ENCODE assay signal across 1 cellular context in the genomic region with DNA sequence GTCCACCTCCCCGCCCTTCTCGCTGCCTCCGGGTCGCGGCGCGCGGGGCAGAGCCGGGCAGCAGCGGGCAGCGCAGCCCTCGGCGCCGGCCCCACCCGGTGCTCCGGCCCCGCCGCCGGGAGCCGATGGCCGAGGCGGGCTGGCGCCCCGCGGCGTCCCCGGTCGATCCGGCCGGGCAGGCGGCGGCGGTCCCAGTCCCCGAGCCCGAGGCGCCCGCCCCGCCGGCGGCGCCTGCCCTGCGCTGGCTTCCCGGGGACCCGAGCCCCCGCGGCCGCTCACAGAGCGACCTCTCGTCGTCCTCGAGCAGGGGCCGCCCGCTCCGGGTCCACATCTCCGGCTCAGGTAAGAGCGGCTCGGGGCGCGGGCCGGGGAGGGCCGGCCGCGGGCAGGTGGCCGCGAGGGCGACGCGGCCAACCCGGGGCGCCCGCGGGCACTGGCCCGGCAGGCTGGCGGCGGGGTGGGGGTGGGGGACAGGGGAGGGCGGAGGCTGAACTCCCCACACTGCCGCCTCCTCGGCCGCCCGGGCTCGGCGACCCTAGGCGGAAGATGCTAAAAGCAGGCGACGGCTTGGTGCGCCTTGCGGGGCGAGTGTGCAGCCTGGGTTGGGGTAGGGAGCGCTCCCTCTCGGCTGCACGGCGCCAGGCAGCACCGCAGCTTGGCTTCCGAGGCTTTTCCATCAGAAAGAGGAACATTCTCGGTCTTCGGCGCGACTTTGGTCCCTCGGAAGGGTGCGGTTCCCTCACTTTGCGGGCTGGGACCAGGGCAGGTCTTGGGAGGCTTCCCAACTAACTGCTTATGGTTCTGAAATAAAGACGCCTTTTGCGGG.
TF ChIP-seq lines count a peak whose summit lies in the region.

No MANE protein-coding gene starts in this region.

TF ChIP-seq in HepG2, 621 proteins besides CTCF, POLR2A, EP300 and RAD21 (continued from another document and continues in another):
- TF ChIP-seq, protein P1, sequence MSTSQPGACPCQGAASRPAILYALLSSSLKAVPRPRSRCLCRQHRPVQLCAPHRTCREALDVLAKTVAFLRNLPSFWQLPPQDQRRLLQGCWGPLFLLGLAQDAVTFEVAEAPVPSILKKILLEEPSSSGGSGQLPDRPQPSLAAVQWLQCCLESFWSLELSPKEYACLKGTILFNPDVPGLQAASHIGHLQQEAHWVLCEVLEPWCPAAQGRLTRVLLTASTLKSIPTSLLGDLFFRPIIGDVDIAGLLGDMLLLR (CRISPR knock-in tag; IDR thresholded peaks at IDR 0.05) = no peak
- TF ChIP-seq ZBTB1 (CRISPR knock-in tag; IDR thresholded peaks at IDR 0.05; ENCODE audit: borderline replicate concordance) = no peak
- TF ChIP-seq KDM4B (CRISPR knock-in tag; IDR thresholded peaks at IDR 0.05) = peak; percentile 37; the same call in 1 of the 2 replicates
- TF ChIP-seq NR2C2 (CRISPR knock-in tag; IDR thresholded peaks at IDR 0.05; ENCODE audit: borderline replicate concordance) = no peak
- no peak for TF ChIP-seq ZNF672 (CRISPR knock-in tag; IDR thresholded peaks at IDR 0.05)
- TF ChIP-seq ZNF382 (CRISPR knock-in tag; IDR thresholded peaks at IDR 0.05; ENCODE audit: borderline replicate concordance) = no peak
- TF ChIP-seq, protein P2, sequence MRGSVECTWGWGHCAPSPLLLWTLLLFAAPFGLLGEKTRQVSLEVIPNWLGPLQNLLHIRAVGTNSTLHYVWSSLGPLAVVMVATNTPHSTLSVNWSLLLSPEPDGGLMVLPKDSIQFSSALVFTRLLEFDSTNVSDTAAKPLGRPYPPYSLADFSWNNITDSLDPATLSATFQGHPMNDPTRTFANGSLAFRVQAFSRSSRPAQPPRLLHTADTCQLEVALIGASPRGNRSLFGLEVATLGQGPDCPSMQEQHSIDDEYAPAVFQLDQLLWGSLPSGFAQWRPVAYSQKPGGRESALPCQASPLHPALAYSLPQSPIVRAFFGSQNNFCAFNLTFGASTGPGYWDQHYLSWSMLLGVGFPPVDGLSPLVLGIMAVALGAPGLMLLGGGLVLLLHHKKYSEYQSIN (CRISPR knock-in tag; IDR thresholded peaks at IDR 0.05; ENCODE audit: borderline replicate concordance) = no peak
- no peak for TF ChIP-seq AGO1 (IDR thresholded peaks at IDR 0.05; ENCODE audit: low read depth, low read length, poor library complexity, severe bottlenecking)
- no peak for TF ChIP-seq ZNF224 (CRISPR knock-in tag; IDR thresholded peaks at IDR 0.05)
- TF ChIP-seq ATF7-NPFF (CRISPR knock-in tag; IDR thresholded peaks at IDR 0.05; ENCODE audit: low read depth) = 0 out of 2 replicates have a peak, but pooled peaks have one; percentile 57
- TF ChIP-seq, protein P3, sequence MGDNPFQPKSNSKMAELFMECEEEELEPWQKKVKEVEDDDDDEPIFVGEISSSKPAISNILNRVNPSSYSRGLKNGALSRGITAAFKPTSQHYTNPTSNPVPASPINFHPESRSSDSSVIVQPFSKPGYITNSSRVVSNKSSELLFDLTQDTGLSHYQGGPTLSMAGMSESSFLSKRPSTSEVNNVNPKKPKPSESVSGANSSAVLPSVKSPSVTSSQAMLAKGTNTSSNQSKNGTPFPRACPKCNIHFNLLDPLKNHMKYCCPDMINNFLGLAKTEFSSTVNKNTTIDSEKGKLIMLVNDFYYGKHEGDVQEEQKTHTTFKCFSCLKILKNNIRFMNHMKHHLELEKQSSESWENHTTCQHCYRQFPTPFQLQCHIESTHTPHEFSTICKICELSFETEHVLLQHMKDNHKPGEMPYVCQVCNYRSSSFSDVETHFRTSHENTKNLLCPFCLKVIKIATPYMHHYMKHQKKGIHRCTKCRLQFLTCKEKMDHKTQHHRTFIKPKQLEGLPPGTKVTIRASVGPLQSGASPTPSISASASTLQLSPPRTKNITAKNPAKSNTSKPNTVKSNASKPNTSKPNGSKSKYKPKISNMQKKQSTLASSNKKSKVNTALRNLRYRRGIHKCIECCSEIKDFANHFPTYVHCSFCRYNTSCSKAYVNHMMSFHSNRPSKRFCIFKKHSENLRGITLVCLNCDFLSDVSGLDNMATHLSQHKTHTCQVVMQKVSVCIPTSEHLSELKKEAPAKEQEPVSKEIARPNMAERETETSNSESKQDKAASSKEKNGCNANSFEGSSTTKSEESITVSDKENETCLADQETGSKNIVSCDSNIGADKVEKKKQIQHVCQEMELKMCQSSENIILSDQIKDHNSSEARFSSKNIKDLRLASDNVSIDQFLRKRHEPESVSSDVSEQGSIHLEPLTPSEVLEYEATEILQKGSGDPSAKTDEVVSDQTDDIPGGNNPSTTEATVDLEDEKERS (CRISPR knock-in tag; IDR thresholded peaks at IDR 0.05) = no peak
- 0 out of 2 replicates have a peak, but pooled peaks have one; percentile 36 for TF ChIP-seq NRL (CRISPR knock-in tag; IDR thresholded peaks at IDR 0.05; ENCODE audit: borderline replicate concordance)
- TF ChIP-seq, protein P4, sequence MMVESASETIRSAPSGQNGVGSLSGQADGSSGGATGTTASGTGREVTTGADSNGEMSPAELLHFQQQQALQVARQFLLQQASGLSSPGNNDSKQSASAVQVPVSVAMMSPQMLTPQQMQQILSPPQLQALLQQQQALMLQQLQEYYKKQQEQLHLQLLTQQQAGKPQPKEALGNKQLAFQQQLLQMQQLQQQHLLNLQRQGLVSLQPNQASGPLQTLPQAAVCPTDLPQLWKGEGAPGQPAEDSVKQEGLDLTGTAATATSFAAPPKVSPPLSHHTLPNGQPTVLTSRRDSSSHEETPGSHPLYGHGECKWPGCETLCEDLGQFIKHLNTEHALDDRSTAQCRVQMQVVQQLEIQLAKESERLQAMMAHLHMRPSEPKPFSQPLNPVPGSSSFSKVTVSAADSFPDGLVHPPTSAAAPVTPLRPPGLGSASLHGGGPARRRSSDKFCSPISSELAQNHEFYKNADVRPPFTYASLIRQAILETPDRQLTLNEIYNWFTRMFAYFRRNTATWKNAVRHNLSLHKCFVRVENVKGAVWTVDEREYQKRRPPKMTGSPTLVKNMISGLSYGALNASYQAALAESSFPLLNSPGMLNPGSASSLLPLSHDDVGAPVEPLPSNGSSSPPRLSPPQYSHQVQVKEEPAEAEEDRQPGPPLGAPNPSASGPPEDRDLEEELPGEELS (CRISPR knock-in tag; IDR thresholded peaks at IDR 0.05) = no peak
- TF ChIP-seq TBX2 (CRISPR knock-in tag; IDR thresholded peaks at IDR 0.05; ENCODE audit: borderline replicate concordance) = peak; percentile 52; the same call in 1 of the 2 replicates
- TF ChIP-seq, protein P5, sequence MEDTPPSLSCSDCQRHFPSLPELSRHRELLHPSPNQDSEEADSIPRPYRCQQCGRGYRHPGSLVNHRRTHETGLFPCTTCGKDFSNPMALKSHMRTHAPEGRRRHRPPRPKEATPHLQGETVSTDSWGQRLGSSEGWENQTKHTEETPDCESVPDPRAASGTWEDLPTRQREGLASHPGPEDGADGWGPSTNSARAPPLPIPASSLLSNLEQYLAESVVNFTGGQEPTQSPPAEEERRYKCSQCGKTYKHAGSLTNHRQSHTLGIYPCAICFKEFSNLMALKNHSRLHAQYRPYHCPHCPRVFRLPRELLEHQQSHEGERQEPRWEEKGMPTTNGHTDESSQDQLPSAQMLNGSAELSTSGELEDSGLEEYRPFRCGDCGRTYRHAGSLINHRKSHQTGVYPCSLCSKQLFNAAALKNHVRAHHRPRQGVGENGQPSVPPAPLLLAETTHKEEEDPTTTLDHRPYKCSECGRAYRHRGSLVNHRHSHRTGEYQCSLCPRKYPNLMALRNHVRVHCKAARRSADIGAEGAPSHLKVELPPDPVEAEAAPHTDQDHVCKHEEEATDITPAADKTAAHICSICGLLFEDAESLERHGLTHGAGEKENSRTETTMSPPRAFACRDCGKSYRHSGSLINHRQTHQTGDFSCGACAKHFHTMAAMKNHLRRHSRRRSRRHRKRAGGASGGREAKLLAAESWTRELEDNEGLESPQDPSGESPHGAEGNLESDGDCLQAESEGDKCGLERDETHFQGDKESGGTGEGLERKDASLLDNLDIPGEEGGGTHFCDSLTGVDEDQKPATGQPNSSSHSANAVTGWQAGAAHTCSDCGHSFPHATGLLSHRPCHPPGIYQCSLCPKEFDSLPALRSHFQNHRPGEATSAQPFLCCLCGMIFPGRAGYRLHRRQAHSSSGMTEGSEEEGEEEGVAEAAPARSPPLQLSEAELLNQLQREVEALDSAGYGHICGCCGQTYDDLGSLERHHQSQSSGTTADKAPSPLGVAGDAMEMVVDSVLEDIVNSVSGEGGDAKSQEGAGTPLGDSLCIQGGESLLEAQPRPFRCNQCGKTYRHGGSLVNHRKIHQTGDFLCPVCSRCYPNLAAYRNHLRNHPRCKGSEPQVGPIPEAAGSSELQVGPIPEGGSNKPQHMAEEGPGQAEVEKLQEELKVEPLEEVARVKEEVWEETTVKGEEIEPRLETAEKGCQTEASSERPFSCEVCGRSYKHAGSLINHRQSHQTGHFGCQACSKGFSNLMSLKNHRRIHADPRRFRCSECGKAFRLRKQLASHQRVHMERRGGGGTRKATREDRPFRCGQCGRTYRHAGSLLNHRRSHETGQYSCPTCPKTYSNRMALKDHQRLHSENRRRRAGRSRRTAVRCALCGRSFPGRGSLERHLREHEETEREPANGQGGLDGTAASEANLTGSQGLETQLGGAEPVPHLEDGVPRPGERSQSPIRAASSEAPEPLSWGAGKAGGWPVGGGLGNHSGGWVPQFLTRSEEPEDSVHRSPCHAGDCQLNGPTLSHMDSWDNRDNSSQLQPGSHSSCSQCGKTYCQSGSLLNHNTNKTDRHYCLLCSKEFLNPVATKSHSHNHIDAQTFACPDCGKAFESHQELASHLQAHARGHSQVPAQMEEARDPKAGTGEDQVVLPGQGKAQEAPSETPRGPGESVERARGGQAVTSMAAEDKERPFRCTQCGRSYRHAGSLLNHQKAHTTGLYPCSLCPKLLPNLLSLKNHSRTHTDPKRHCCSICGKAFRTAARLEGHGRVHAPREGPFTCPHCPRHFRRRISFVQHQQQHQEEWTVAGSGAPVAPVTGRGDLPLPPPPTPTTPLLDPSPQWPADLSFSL (CRISPR knock-in tag; IDR thresholded peaks at IDR 0.05) = no peak
- TF ChIP-seq, protein P6, sequence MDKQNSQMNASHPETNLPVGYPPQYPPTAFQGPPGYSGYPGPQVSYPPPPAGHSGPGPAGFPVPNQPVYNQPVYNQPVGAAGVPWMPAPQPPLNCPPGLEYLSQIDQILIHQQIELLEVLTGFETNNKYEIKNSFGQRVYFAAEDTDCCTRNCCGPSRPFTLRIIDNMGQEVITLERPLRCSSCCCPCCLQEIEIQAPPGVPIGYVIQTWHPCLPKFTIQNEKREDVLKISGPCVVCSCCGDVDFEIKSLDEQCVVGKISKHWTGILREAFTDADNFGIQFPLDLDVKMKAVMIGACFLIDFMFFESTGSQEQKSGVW (CRISPR knock-in tag; IDR thresholded peaks at IDR 0.05; ENCODE audit: borderline replicate concordance) = no peak
- TF ChIP-seq, protein P7, sequence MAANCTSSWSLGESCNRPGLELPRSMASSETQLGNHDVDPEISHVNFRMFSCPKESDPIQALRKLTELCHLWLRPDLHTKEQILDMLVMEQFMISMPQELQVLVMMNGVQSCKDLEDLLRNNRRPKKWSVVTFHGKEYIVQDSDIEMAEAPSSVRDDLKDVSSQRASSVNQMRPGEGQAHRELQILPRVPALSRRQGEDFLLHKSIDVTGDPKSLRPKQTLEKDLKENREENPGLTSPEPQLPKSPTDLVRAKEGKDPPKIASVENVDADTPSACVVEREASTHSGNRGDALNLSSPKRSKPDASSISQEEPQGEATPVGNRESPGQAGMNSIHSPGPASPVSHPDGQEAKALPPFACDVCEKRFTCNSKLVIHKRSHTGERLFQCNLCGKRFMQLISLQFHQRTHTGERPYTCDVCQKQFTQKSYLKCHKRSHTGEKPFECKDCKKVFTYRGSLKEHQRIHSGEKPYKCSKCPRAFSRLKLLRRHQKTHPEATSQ (CRISPR knock-in tag; IDR thresholded peaks at IDR 0.05; ENCODE audit: borderline replicate concordance) = no peak
- TF ChIP-seq, protein P8, sequence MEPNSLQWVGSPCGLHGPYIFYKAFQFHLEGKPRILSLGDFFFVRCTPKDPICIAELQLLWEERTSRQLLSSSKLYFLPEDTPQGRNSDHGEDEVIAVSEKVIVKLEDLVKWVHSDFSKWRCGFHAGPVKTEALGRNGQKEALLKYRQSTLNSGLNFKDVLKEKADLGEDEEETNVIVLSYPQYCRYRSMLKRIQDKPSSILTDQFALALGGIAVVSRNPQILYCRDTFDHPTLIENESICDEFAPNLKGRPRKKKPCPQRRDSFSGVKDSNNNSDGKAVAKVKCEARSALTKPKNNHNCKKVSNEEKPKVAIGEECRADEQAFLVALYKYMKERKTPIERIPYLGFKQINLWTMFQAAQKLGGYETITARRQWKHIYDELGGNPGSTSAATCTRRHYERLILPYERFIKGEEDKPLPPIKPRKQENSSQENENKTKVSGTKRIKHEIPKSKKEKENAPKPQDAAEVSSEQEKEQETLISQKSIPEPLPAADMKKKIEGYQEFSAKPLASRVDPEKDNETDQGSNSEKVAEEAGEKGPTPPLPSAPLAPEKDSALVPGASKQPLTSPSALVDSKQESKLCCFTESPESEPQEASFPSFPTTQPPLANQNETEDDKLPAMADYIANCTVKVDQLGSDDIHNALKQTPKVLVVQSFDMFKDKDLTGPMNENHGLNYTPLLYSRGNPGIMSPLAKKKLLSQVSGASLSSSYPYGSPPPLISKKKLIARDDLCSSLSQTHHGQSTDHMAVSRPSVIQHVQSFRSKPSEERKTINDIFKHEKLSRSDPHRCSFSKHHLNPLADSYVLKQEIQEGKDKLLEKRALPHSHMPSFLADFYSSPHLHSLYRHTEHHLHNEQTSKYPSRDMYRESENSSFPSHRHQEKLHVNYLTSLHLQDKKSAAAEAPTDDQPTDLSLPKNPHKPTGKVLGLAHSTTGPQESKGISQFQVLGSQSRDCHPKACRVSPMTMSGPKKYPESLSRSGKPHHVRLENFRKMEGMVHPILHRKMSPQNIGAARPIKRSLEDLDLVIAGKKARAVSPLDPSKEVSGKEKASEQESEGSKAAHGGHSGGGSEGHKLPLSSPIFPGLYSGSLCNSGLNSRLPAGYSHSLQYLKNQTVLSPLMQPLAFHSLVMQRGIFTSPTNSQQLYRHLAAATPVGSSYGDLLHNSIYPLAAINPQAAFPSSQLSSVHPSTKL (CRISPR knock-in tag; IDR thresholded peaks at IDR 0.05) = 0 out of 2 replicates have a peak, but pooled peaks have one; percentile 11
- TF ChIP-seq ZNF605 (CRISPR knock-in tag; IDR thresholded peaks at IDR 0.05) = no peak
- no peak for TF ChIP-seq MAFF (IDR thresholded peaks at IDR 0.05; ENCODE audit: low read depth, low read length)
- peak; percentile 36; the same call in 1 of the 2 replicates for TF ChIP-seq GATAD1 (CRISPR knock-in tag; IDR thresholded peaks at IDR 0.05)
- no peak for TF ChIP-seq ZNF660 (CRISPR knock-in tag; IDR thresholded peaks at IDR 0.05; ENCODE audit: borderline replicate concordance, low read depth)
- 0 out of 2 replicates have a peak, but pooled peaks have one; percentile 19 for TF ChIP-seq SP5 (CRISPR knock-in tag; IDR thresholded peaks at IDR 0.05; ENCODE audit: borderline replicate concordance, low read depth)
- TF ChIP-seq ZMYM3 (CRISPR knock-in tag; IDR thresholded peaks at IDR 0.05) = peak; percentile 49; the same call in 1 of the 2 replicates
- TF ChIP-seq, protein P9, sequence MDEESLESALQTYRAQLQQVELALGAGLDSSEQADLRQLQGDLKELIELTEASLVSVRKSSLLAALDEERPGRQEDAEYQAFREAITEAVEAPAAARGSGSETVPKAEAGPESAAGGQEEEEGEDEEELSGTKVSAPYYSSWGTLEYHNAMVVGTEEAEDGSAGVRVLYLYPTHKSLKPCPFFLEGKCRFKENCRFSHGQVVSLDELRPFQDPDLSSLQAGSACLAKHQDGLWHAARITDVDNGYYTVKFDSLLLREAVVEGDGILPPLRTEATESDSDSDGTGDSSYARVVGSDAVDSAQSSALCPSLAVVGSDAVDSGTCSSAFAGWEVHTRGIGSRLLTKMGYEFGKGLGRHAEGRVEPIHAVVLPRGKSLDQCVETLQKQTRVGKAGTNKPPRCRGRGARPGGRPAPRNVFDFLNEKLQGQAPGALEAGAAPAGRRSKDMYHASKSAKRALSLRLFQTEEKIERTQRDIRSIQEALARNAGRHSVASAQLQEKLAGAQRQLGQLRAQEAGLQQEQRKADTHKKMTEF (CRISPR knock-in tag; IDR thresholded peaks at IDR 0.05) = no peak
- no peak for TF ChIP-seq NCOA2 (CRISPR knock-in tag; IDR thresholded peaks at IDR 0.05)
- TF ChIP-seq ZNF367 (CRISPR knock-in tag; IDR thresholded peaks at IDR 0.05; ENCODE audit: borderline replicate concordance) = 0 out of 2 replicates have a peak, but pooled peaks have one; percentile 8
- peak; percentile 48; the same call in 1 of the 2 replicates for TF ChIP-seq ELF3 (CRISPR knock-in tag; IDR thresholded peaks at IDR 0.05)
- peak; percentile 71; the same call in 1 of the 2 replicates for TF ChIP-seq ZNF788 (CRISPR knock-in tag; IDR thresholded peaks at IDR 0.05; ENCODE audit: borderline replicate concordance)
